In genomic region chr9:122396622-122397148, GRCh38 we compare ENCODE assay signal across 35 cellular contexts. TPM values are rescaled to one million over a fixed set of nuclear protein-coding genes. Genes with fewer than 3 reads are reported as not detected.
"Had no signal": no experiment of that assay in that cellular context is flagged by ENCODE, and none has a peak within 500 bp of the region (broad histone marks: within the 10 kb centered on the region; RNA-seq: fewer than 3 reads in every experiment).

No MANE protein-coding gene starts in this region.

- H3K9me3 ChIP-seq: Peyer's patch had no signal

- H3K27ac Mint-ChIP-seq: activated CD4-positive, alpha-beta memory T cell treated with anti-CD3 and anti-CD28 coated beads, Interleukin-2, amount 10 ng/mL, durations not matched to agents 7 days and 5 days; activated CD8-positive, alpha-beta memory T cell treated with anti-CD3 and anti-CD28 coated beads, Interleukin-2, amount 10 ng/mL, durations not matched to agents 7 days and 5 days; activated naive CD8-positive, alpha-beta T cell treated with anti-CD3 and anti-CD28 coated beads for 36 hours; activated T-cell treated with anti-CD3 and anti-CD28 coated beads, Interleukin-2, amount 50 U/mL, for 72 hours; activated T-helper 17 cell treated with anti-CD3 and anti-CD28 coated beads, Interleukin-2, amount 50 U/mL, for 72 hours had no signal

- H3K4me3 ChIP-seq: cardiac muscle cell, Peyer's patch had no signal

- DNase-seq: activated CD4-positive, alpha-beta memory T cell treated with anti-CD3 and anti-CD28 coated beads, Interleukin-2, amount 10 ng/mL, durations not matched to agents 7 days and 5 days; activated CD4-positive, alpha-beta T cell treated with anti-CD3 and anti-CD28 coated beads for 1 hour; activated CD4-positive, alpha-beta T cell treated with anti-CD3 and anti-CD28 coated beads for 48 hours; activated CD4-positive, CD25-positive, alpha-beta regulatory T cell; activated CD8-positive, alpha-beta memory T cell treated with anti-CD3 and anti-CD28 coated beads for 24 hours; activated CD8-positive, alpha-beta memory T cell treated with anti-CD3 and anti-CD28 coated beads, Interleukin-2, amount 50 U/mL, for 48 hours; activated effector memory CD4-positive, alpha-beta T cell treated with anti-CD3 and anti-CD28 coated beads, Interleukin-2, amount 50 U/mL, for 16 hours; activated naive CD4-positive, alpha-beta T cell; activated naive CD4-positive, alpha-beta T cell treated with anti-CD3 and anti-CD28 coated beads, Interleukin-2, amount 50 U/mL, for 16 hours; activated naive CD8-positive, alpha-beta T cell treated with anti-CD3 and anti-CD28 coated beads for 36 hours; activated T-cell treated with anti-CD3 and anti-CD28 coated beads, Interleukin-2, amount 50 U/mL, for 72 hours; amniotic stem cell; aorta; brain microvascular endothelial cell; NCI-H1092 treated with DMSO at 0.1 percent for 48 hours; NCI-H1417; NCI-H146; NCI-H187; NCI-H2029 treated with DMSO at 0.1 percent for 48 hours; NCI-H226; NCI-H524 treated with DMSO at 0.1 percent for 48 hours; Peyer's patch; RPMI8226; SIG-M5; SW 1271; T-helper 1 cell; T-helper 2 cell; T-helper 9 cell had no signal

- H3K36me3 ChIP-seq: brain microvascular endothelial cell, cardiac muscle cell, Peyer's patch had no signal

- H3K27me3 ChIP-seq: brain microvascular endothelial cell, cardiac muscle cell, Peyer's patch had no signal

- H3K4me3 Mint-ChIP-seq: activated CD4-positive, alpha-beta memory T cell treated with anti-CD3 and anti-CD28 coated beads, Interleukin-2, amount 10 ng/mL, durations not matched to agents 7 days and 5 days; activated CD8-positive, alpha-beta memory T cell treated with anti-CD3 and anti-CD28 coated beads, Interleukin-2, amount 10 ng/mL, durations not matched to agents 7 days and 5 days; activated naive CD8-positive, alpha-beta T cell treated with anti-CD3 and anti-CD28 coated beads for 36 hours; activated T-cell treated with anti-CD3 and anti-CD28 coated beads, Interleukin-2, amount 50 U/mL, for 72 hours; activated T-helper 17 cell treated with anti-CD3 and anti-CD28 coated beads, Interleukin-2, amount 50 U/mL, for 72 hours; central memory CD8-positive, alpha-beta T cell had no signal

- ATAC-seq: activated CD8-positive, alpha-beta memory T cell treated with anti-CD3 and anti-CD28 coated beads, Interleukin-2, amount 10 ng/mL, durations not matched to agents 7 days and 5 days; activated T-cell treated with anti-CD3 and anti-CD28 coated beads, Interleukin-2, amount 50 U/mL, for 72 hours; activated T-helper 17 cell treated with anti-CD3 and anti-CD28 coated beads, Interleukin-2, amount 50 U/mL, for 72 hours; Right ventricle myocardium inferior had no signal

- H3K4me1 Mint-ChIP-seq: activated CD4-positive, alpha-beta memory T cell treated with anti-CD3 and anti-CD28 coated beads, Interleukin-2, amount 10 ng/mL, durations not matched to agents 7 days and 5 days; activated CD8-positive, alpha-beta memory T cell treated with anti-CD3 and anti-CD28 coated beads, Interleukin-2, amount 10 ng/mL, durations not matched to agents 7 days and 5 days; central memory CD8-positive, alpha-beta T cell had no signal

- H3K9me3 Mint-ChIP-seq: activated CD4-positive, alpha-beta memory T cell treated with anti-CD3 and anti-CD28 coated beads, Interleukin-2, amount 10 ng/mL, durations not matched to agents 7 days and 5 days; activated T-helper 17 cell treated with anti-CD3 and anti-CD28 coated beads, Interleukin-2, amount 50 U/mL, for 72 hours; central memory CD8-positive, alpha-beta T cell had no signal

- H3K4me2 ChIP-seq: KMS-11 had no signal

- H3K9ac ChIP-seq: KMS-11 had no signal

- H3K27ac ChIP-seq: brain microvascular endothelial cell, cardiac muscle cell, KMS-11, Peyer's patch, VCaP had no signal

- H3K36me3 Mint-ChIP-seq: activated CD8-positive, alpha-beta memory T cell treated with anti-CD3 and anti-CD28 coated beads, Interleukin-2, amount 10 ng/mL, durations not matched to agents 7 days and 5 days had no signal

RNA-seq across cellular contexts. Expression of gene PTGS1, which starts 25.9 kb away (rescaled TPM):
- polyA plus RNA-seq: cardiac muscle cell had no signal
